In the genomic region with DNA sequence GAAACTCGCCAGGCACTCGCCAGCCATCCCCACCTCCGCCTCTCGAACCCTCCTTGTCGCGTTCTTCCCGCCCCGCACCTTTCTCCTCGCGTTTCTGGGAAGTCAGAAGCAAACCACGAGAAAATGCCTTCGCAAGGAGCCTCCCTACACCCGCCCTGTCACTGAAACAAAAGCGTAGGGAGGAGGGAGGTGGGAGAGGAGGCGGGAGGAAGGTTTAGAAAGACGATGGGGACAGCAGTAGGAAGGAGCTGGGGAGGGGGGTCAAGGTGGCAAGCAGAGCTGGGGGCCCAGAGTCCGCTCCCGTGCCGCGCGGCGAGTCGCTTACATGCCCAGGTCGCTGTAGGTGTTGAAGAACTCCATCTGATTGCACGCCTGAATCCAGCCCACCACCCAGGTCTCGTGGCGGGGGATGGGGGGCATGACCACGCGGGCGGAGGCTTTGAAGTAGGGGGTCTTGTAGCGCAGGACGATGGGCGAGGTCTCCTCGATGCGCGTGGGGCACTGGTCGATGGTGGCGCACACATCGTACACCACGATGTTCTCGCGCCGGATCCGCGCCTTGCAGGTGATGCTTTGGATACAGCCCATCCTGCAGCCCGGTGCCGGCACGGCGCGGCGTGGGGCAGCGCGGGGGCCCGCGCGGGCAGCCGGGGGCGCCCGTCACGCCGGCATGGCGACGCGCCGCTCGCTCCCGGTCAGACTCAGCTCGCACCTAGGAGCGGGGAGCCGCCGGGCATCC, we compare ENCODE assay signal across 9 cellular contexts. TPM values are rescaled to one million over a fixed set of nuclear protein-coding genes. Genes with fewer than 3 reads are reported as not detected.
A peak's percentile ranks its signal among the peaks of the same experiment; 100 is the strongest.
DNase-seq lines count a peak whose midpoint lies in the region; ATAC-seq and TF ChIP-seq lines count a peak whose summit lies in the region.
"Had no signal": no experiment of that assay in that cellular context is flagged by ENCODE, and none has a peak within 500 bp of the region (broad histone marks: within the 10 kb centered on the region; RNA-seq: fewer than 3 reads in every experiment).

No MANE protein-coding gene starts in this region.

- H3K36me3 Mint-ChIP-seq in IgD-negative memory B cell = no peaks in the 10 kb centered on the region

- ATAC-seq in right lobe of liver (no peak), thoracic aorta (ENCODE audit: insufficient number of reproducible peaks, low FRiP score, low read depth) (no peak)

- H3K9me3 ChIP-seq in breast epithelium (no peaks in the 10 kb centered on the region), right lobe of liver (no peaks in the 10 kb centered on the region), thoracic aorta (no peaks in the 10 kb centered on the region)

- H3K4me1 Mint-ChIP-seq in IgD-negative memory B cell = peaks cover 0 to 18% (median 13%) of the 10 kb centered on the region in 3 donors

- H3K4me3 ChIP-seq in breast epithelium (peak overlapping the region; percentile 64 to 92 (median 70)), right lobe of liver (peak overlapping the region; percentile 57 to 79 (median 59)), thoracic aorta (peak overlapping the region; percentile 81)

- H3K27ac ChIP-seq in breast epithelium = no peak overlapping the region
- no peak overlapping the region for H3K27ac ChIP-seq in right lobe of liver
- H3K27ac ChIP-seq in thoracic aorta = no peak overlapping the region
- H3K27ac ChIP-seq: C4-2B had no signal

- H3K36me3 ChIP-seq in breast epithelium (no peaks in the 10 kb centered on the region), right lobe of liver (no peaks in the 10 kb centered on the region), thoracic aorta (no peaks in the 10 kb centered on the region)

- intact Hi-C loops in breast epithelium (cut with DNase I; ENCODE audit: low total_unique reads) = no loop called here
- intact Hi-C loops in right lobe of liver (cut with DNase I) = no loop called here

- no peaks in the 10 kb centered on the region for H3K9me3 Mint-ChIP-seq in IgD-negative memory B cell

- DNase-seq in NCI-H2227 (lab: John Stamatoyannopoulos, UW; ENCODE audit: unreplicated experiment) = peak; percentile 28
- DNase-seq in NCI-H2227 treated with DMSO at 0.1 percent for 48 hours (lab: John Stamatoyannopoulos, UW) = no peak
- peak in 1 of 2 donors; percentile 51 for DNase-seq in breast epithelium (ENCODE audit: low spot score in 2 of 2)
- DNase-seq in right lobe of liver = peak; percentile 37 to 56 (median 48)
- no peak for DNase-seq in thoracic aorta (ENCODE audit: low spot score)
- DNase-seq in glomerular visceral epithelial cell (ENCODE audit: extremely low spot score) = no peak
- DNase-seq in hepatic stellate cell (ENCODE audit: low spot score) = no peak

- TF ChIP-seq POLR2A in breast epithelium (IDR thresholded peaks at IDR 0.05) (no peak), right lobe of liver (IDR thresholded peaks at IDR 0.05) (no peak)

- H3K27ac Mint-ChIP-seq in IgD-negative memory B cell = peak overlapping the region in 2 of 3 donors; percentile 59 to 80

- WGBS in right lobe of liver (ENCODE audit: insufficient coverage, low coverage, low lambda C conversion rate, missing lambda C conversion rate) = 4% methylated on average over 22 of the region's 71 CpGs

- TF ChIP-seq CTCF in breast epithelium (IDR thresholded peaks at IDR 0.05) (no peak), right lobe of liver (IDR thresholded peaks at IDR 0.05) (no peak), thoracic aorta (IDR thresholded peaks at IDR 0.05) (no peak)

- H3K4me1 ChIP-seq in breast epithelium (peaks cover 0 to 5% of the 10 kb centered on the region in 2 donors), right lobe of liver (peaks cover 0 to 18% (median 0%) of the 10 kb centered on the region in 4 donors), thoracic aorta (ENCODE audit: control insufficient read depth in 1 of 2, low read depth in 2 of 2) (peaks cover 4 to 22% of the 10 kb centered on the region in 2 donors)

- H3K27me3 ChIP-seq in breast epithelium = no peaks in the 10 kb centered on the region
- no peaks in the 10 kb centered on the region for H3K27me3 ChIP-seq in right lobe of liver
- H3K27me3 ChIP-seq in thoracic aorta (replicated peaks; ENCODE audit: insufficient read depth) = no peaks in the 10 kb centered on the region

- H3K27me3 Mint-ChIP-seq in IgD-negative memory B cell = peaks cover 24% of the 10 kb centered on the region

- peak overlapping the region; percentile 84 to 92 (median 91) for H3K4me3 Mint-ChIP-seq in IgD-negative memory B cell

RNA-seq across cellular contexts. Expression of gene FAM78B, which starts 1.0 kb away (rescaled TPM):
- 0.15 TPM for polyA plus RNA-seq in IgD-negative memory B cell
- total RNA-seq in breast epithelium (1 to 10 TPM in 2 of 3 donors, under 1 TPM in 1; 0.98 to 3.2 (median 1.2) TPM), right lobe of liver (1 to 10 TPM in 4 of 6 experiments, under 1 TPM in 2; 0.58 to 1.4 (median 1.1) TPM), thoracic aorta (under 1 TPM; 0.56 to 0.81 TPM)

Comparison
In these comparisons a context has a peak if more than half of its experiments do, and no peak if none do; other contexts are left out.
1. DNase-seq: peak in NCI-H2227 (single experiment) and right lobe of liver (3 of 3); none in NCI-H2227 treated with DMSO at 0.1 percent for 48 hours (single experiment), thoracic aorta (single experiment), glomerular visceral epithelial cell (single experiment) and hepatic stellate cell (single experiment).
2. Peak in every context shown above with its lines, with median percentiles within 50 percentile points of each other: H3K4me3 ChIP-seq.